ENCODE assay signal across 20 cellular contexts in the genomic region with DNA sequence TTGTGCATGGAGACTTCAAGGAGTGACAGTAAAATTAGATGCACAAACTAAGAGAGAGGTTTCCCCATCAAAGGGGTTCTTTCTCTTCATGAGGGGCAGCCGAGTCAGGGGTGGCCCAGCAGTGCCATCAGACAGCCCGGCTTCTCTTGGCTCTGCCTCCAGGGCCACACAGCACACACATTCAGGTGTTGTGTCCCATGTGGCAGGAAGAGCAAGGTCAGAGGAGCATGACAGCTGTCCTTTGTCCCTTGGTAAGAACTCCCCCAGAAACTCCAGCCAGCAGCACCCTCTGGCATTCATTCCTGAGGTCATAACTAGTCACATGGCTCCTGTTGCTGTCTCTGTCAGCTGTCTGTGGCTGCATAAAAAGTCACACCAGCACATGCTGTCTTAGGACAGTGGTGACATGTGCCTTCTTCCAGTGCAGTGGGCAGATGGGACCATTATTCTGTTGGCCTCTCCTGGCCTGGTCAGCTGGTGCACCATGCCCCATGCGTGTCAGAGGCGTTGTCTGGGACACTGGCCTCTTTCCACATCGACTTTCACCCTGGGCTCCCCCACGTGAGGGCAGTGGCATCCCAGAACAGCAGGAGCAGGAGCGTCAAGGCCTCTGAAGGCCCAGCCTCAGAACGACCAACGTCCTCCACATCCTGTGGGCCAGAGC.
A peak's percentile ranks its signal among the peaks of the same experiment; 100 is the strongest.
DNase-seq lines count a peak whose midpoint lies in the region; ATAC-seq and TF ChIP-seq lines count a peak whose summit lies in the region.
"Had no signal": no experiment of that assay in that cellular context is flagged by ENCODE, and none has a peak within 500 bp of the region (broad histone marks: within the 10 kb centered on the region; RNA-seq: fewer than 3 reads in every experiment).

No MANE protein-coding gene starts in this region.

- DNase-seq in Right ventricle myocardium superior (no peak), cardiac septum (ENCODE audit: low spot score) (no peak), left ventricle myocardium inferior (peak; percentile 47), neuronal stem cell (ENCODE audit: low spot score) (no peak), nephron progenitor cell (no peak), EL (no peak), MCF 10A (ENCODE audit: unreplicated experiment) (no peak)
- DNase-seq: activated CD4-positive, alpha-beta T cell treated with anti-CD3 and anti-CD28 coated beads, Interleukin-2, amount 10 ng/mL, durations not matched to agents 7 days and 5 days; AML-193; GDM1; mammary epithelial cell; MG63; NCI-H2081 treated with DMSO at 0.1 percent for 48 hours; stimulated activated CD4-positive, alpha-beta T cell treated with anti-CD3 and anti-CD28 coated beads, Interleukin-15, amount 100 ng/mL, for 24 hours; T1000; trophoblast cell had no signal

- no peak overlapping the region for H4K8ac ChIP-seq in neuronal stem cell (ENCODE audit: low read depth, low read length)

- peaks cover 97% of the 10 kb centered on the region for H3K36me3 ChIP-seq in left ventricle myocardium inferior
- H3K36me3 ChIP-seq in neuronal stem cell (replicated peaks in 1 of 2; ENCODE audit: control insufficient read depth in 2 of 2, insufficient read depth in 2 of 2, low read length in 2 of 2): peaks cover 45 to 97% of the 10 kb centered on the region in 2 donors

- no peak overlapping the region for H3K4me2 ChIP-seq in neuronal stem cell (ENCODE audit: insufficient read depth, low read length, poor library complexity, severe bottlenecking)

- no peak overlapping the region for H2AFZ ChIP-seq in neuronal stem cell (ENCODE audit: low read length)

- no peak overlapping the region for H2BK5ac ChIP-seq in neuronal stem cell (ENCODE audit: low read length)

- H3K18ac ChIP-seq in neuronal stem cell (ENCODE audit: low read length): no peak overlapping the region

- H3K79me1 ChIP-seq in neuronal stem cell (ENCODE audit: low read depth, low read length): no peaks in the 10 kb centered on the region

- peak overlapping the region; percentile 74 for H3K27ac ChIP-seq in left ventricle myocardium inferior (replicated peaks)
- H3K27ac ChIP-seq in neuronal stem cell (replicated peaks; ENCODE audit: low read length): no peak overlapping the region
- H3K27ac ChIP-seq: esophagus muscularis mucosa had no signal

- ATAC-seq in Right ventricle myocardium superior (ENCODE audit: poor library complexity) (peak; percentile 70), GM19324 (IDR thresholded peaks at IDR 0.05; ENCODE audit: low FRiP score, unreplicated experiment) (no peak)
- ATAC-seq: activated naive CD4-positive, alpha-beta T cell treated with anti-CD3 and anti-CD28 coated beads, Interleukin-2, amount 50 U/mL, for 72 hours had no signal

- no peak overlapping the region for H3K14ac ChIP-seq in neuronal stem cell (ENCODE audit: low read length)

- no peak overlapping the region for H2AK5ac ChIP-seq in neuronal stem cell (ENCODE audit: low read depth, low read length)

- H3K23ac ChIP-seq in neuronal stem cell (ENCODE audit: low read depth, low read length, poor library complexity): peak overlapping the region; percentile 1

- CTCF ChIA-PET in MCF 10A (lab: Yijun Ruan, JAX): no interaction called here

- H2BK12ac ChIP-seq in neuronal stem cell (ENCODE audit: low read length): no peak overlapping the region

- H3K27me3 ChIP-seq in left ventricle myocardium inferior (ENCODE audit: low read depth): no peaks in the 10 kb centered on the region
- no peaks in the 10 kb centered on the region for H3K27me3 ChIP-seq in neuronal stem cell (ENCODE audit: control insufficient read depth in 3 of 3, insufficient read depth in 3 of 3, low read depth in 1 of 3, low read length in 3 of 3)
- H3K27me3 ChIP-seq: esophagus muscularis mucosa, MG63 had no signal

- H2BK15ac ChIP-seq in neuronal stem cell (ENCODE audit: low read length): no peak overlapping the region

- peaks cover 55% of the 10 kb centered on the region for H3K36me3 Mint-ChIP-seq in nephron progenitor cell (ENCODE audit: low read depth)
- H3K36me3 Mint-ChIP-seq in MCF 10A (ENCODE audit: insufficient read depth, unreplicated experiment): peaks cover 55% of the 10 kb centered on the region
- H3K36me3 Mint-ChIP-seq: activated naive CD4-positive, alpha-beta T cell treated with anti-CD3 and anti-CD28 coated beads, Interleukin-2, amount 50 U/mL, for 72 hours had no signal

- no CpG with 5 or more reads among the region's 9 CpGs for WGBS in neuronal stem cell (ENCODE audit: extremely low coverage in 2 of 2, insufficient read length in 2 of 2, insufficient replicate concordance in 1 of 2), 2 donors

- no TSS peak for BruUV-seq in MCF 10A (replicated peaks; lab: Mats Ljungman, UMichigan)

- H3K4me1 Mint-ChIP-seq in nephron progenitor cell (peaks cover 27% of the 10 kb centered on the region), MCF 10A (ENCODE audit: insufficient read depth, unreplicated experiment) (no peaks in the 10 kb centered on the region)
- H3K4me1 Mint-ChIP-seq: activated CD4-positive, alpha-beta T cell treated with anti-CD3 and anti-CD28 coated beads, Interleukin-2, amount 10 ng/mL, durations not matched to agents 7 days and 5 days had no signal

- H3K4me3 ChIP-seq in left ventricle myocardium inferior: no peak overlapping the region
- H3K4me3 ChIP-seq in neuronal stem cell (ENCODE audit: low read length in 2 of 2): no peak overlapping the region
- H3K4me3 ChIP-seq: esophagus muscularis mucosa, MG63 had no signal

- H2BK120ac ChIP-seq in neuronal stem cell (ENCODE audit: low read depth, low read length): no peak overlapping the region

- no peak overlapping the region for H3K4ac ChIP-seq in neuronal stem cell (ENCODE audit: low read length)

- H3K27ac Mint-ChIP-seq in nephron progenitor cell (no peak overlapping the region), MCF 10A (ENCODE audit: low read depth, unreplicated experiment) (no peak overlapping the region)
- H3K27ac Mint-ChIP-seq: activated CD4-positive, alpha-beta T cell treated with anti-CD3 and anti-CD28 coated beads, Interleukin-2, amount 10 ng/mL, durations not matched to agents 7 days and 5 days; activated naive CD4-positive, alpha-beta T cell treated with anti-CD3 and anti-CD28 coated beads, Interleukin-2, amount 50 U/mL, for 72 hours; stimulated activated naive CD8-positive, alpha-beta T cell treated with anti-CD3 and anti-CD28 coated beads, Interleukin-15, Interleukin-2, amounts not matched to agents 100 ng/mL and 50 ng/mL, for 24 hours had no signal

- H3K27me3 Mint-ChIP-seq in nephron progenitor cell (ENCODE audit: low read depth, poor library complexity): peaks cover 2% of the 10 kb centered on the region
- H3K27me3 Mint-ChIP-seq in MCF 10A (ENCODE audit: insufficient read depth, unreplicated experiment): no peaks in the 10 kb centered on the region
- H3K27me3 Mint-ChIP-seq: activated CD4-positive, alpha-beta T cell treated with anti-CD3 and anti-CD28 coated beads, Interleukin-2, amount 10 ng/mL, durations not matched to agents 7 days and 5 days; stimulated activated naive CD8-positive, alpha-beta T cell treated with anti-CD3 and anti-CD28 coated beads, Interleukin-15, Interleukin-2, amounts not matched to agents 100 ng/mL and 50 ng/mL, for 24 hours had no signal

- H3K9me3 ChIP-seq in left ventricle myocardium inferior (replicated peaks) (no peaks in the 10 kb centered on the region), neuronal stem cell (replicated peaks in 1 of 2; ENCODE audit: control insufficient read depth in 2 of 2, insufficient read depth in 1 of 2, low read depth in 1 of 2, low read length in 2 of 2) (no peaks in the 10 kb centered on the region)
- H3K9me3 ChIP-seq: esophagus muscularis mucosa, MG63 had no signal

- H4K91ac ChIP-seq in neuronal stem cell (ENCODE audit: low read depth, low read length, poor library complexity): no peak overlapping the region

- H3K4me1 ChIP-seq in left ventricle myocardium inferior (peaks cover 12% of the 10 kb centered on the region), neuronal stem cell (ENCODE audit: control insufficient read depth in 2 of 2, insufficient read depth in 1 of 2, low read depth in 1 of 2, low read length in 2 of 2) (no peaks in the 10 kb centered on the region)
- H3K4me1 ChIP-seq: esophagus muscularis mucosa had no signal

- intact Hi-C loops in Right ventricle myocardium superior (cut with DNase I): no loop called here
- intact Hi-C loops in cardiac septum (cut with DNase I): no loop called here
- intact Hi-C loops in left ventricle myocardium inferior (cut with micrococcal nuclease): no loop called here
- intact Hi-C loops in MCF 10A (cut with micrococcal nuclease): no loop called here

- H3K9ac ChIP-seq in neuronal stem cell (ENCODE audit: low read depth, low read length, poor library complexity): no peak overlapping the region

- H3K9me3 Mint-ChIP-seq in nephron progenitor cell (no peaks in the 10 kb centered on the region), MCF 10A (ENCODE audit: unreplicated experiment) (no peaks in the 10 kb centered on the region)
- H3K9me3 Mint-ChIP-seq: activated CD4-positive, alpha-beta T cell treated with anti-CD3 and anti-CD28 coated beads, Interleukin-2, amount 10 ng/mL, durations not matched to agents 7 days and 5 days; activated naive CD4-positive, alpha-beta T cell treated with anti-CD3 and anti-CD28 coated beads, Interleukin-2, amount 50 U/mL, for 72 hours; stimulated activated naive CD8-positive, alpha-beta T cell treated with anti-CD3 and anti-CD28 coated beads, Interleukin-15, Interleukin-2, amounts not matched to agents 100 ng/mL and 50 ng/mL, for 24 hours had no signal

- TF ChIP-seq CTCF in left ventricle myocardium inferior (IDR thresholded peaks at IDR 0.05; ENCODE audit: borderline replicate concordance) (peak; percentile 9), nephron progenitor cell (IDR thresholded peaks at IDR 0.05) (no peak), MCF 10A (IDR thresholded peaks at IDR 0.05; ENCODE audit: unreplicated experiment) (no peak)

- POLR2A ChIA-PET in MCF 10A (lab: Yijun Ruan, JAX): no interaction called here

- H3K4me3 Mint-ChIP-seq in nephron progenitor cell (no peak overlapping the region), MCF 10A (ENCODE audit: unreplicated experiment) (no peak overlapping the region)
- H3K4me3 Mint-ChIP-seq: activated CD4-positive, alpha-beta T cell treated with anti-CD3 and anti-CD28 coated beads, Interleukin-2, amount 10 ng/mL, durations not matched to agents 7 days and 5 days; stimulated activated naive CD8-positive, alpha-beta T cell treated with anti-CD3 and anti-CD28 coated beads, Interleukin-15, Interleukin-2, amounts not matched to agents 100 ng/mL and 50 ng/mL, for 24 hours had no signal
